In genomic region chr1:94854458-94855306, GRCh38 we compare ENCODE assay signal across 8 cellular contexts. TPM values are rescaled to one million over a fixed set of nuclear protein-coding genes. Genes with fewer than 3 reads are reported as not detected.
A peak's percentile ranks its signal among the peaks of the same experiment; 100 is the strongest.
DNase-seq lines count a peak whose midpoint lies in the region; ATAC-seq, FAIRE-seq and TF ChIP-seq lines count a peak whose summit lies in the region.

No MANE protein-coding gene starts in this region.

- no peak for TF ChIP-seq POLR2A in spleen (IDR thresholded peaks at IDR 0.05)

- no peaks in the 10 kb centered on the region for H3K9me3 ChIP-seq in spleen

- no peak overlapping the region for H2AFZ ChIP-seq in ACC112 (ENCODE audit: low read length, unreplicated experiment)

- peak; percentile 72 for FAIRE-seq in islet of Langerhans (lab: Jason Lieb, UNC)

- H3K27me3 ChIP-seq in ACC112 (ENCODE audit: insufficient read depth, low read length) (no peaks in the 10 kb centered on the region), spleen (replicated peaks in 1 of 7) (no peaks in the 10 kb centered on the region)

- peak; percentile 90 for TF ChIP-seq CTCF in VCaP (conservative IDR thresholded peaks at IDR 0.05)
- TF ChIP-seq CTCF in spleen (IDR thresholded peaks at IDR 0.05 in 8 of 11, conservative IDR thresholded peaks at IDR 0.05 in 3 of 11): peak; percentile 84 to 97 (median 92)

- DNase-seq in NCI-H2107 treated with DMSO at 0.1 percent for 48 hours (lab: John Stamatoyannopoulos, UW; ENCODE audit: unreplicated experiment) (peak; percentile 96), spleen (peak; percentile 92)
- peak; percentile 67 for DNase-seq in central memory CD4-positive, alpha-beta T cell

- ATAC-seq in GM18520 (IDR thresholded peaks at IDR 0.05; ENCODE audit: unreplicated experiment): peak; percentile 99
- ATAC-seq in HG03095 (IDR thresholded peaks at IDR 0.05; ENCODE audit: unreplicated experiment): peak; percentile 98

- H3K27ac ChIP-seq in ACC112 (ENCODE audit: low read depth, low read length): peak overlapping the region; percentile 32; the same call in 1 of the 2 replicates
- peak overlapping the region; percentile 75 for H3K27ac ChIP-seq in VCaP
- H3K27ac ChIP-seq in spleen: peak overlapping the region in 6 of 8 donors; percentile 7 to 76 (median 64)

- intact Hi-C loops in spleen (cut with DNase I; ENCODE audit: low total_unique reads): loop anchor here (2.0 kb wide), 1 partner anchor 188 kb away; no protein-coding TSS in a partner anchor

- H3K4me3 ChIP-seq in ACC112 (ENCODE audit: low read depth, low read length): peak overlapping the region; percentile 75
- H3K4me3 ChIP-seq in spleen: peak overlapping the region in 6 of 8 donors; percentile 27 to 71 (median 35)

- no peaks in the 10 kb centered on the region for H3K79me2 ChIP-seq in ACC112 (ENCODE audit: control insufficient read depth, insufficient read depth, low read length, unreplicated experiment)

- 12 to 21% (median 19%) methylated on average over 16 to 21 of the region's 21 CpGs for WGBS in spleen, 5 donors

- H3K4me1 ChIP-seq in ACC112 (ENCODE audit: control insufficient read depth, insufficient read depth, low read length, unreplicated experiment) (peaks cover 12% of the 10 kb centered on the region), spleen (peaks cover 0 to 13% (median 5%) of the 10 kb centered on the region in 6 donors)

- no peaks in the 10 kb centered on the region for H3K36me3 ChIP-seq in ACC112 (ENCODE audit: insufficient read depth, low read length)
- H3K36me3 ChIP-seq in spleen: no peaks in the 10 kb centered on the region

RNA-seq across cellular contexts. Expression of gene SLC44A3, which starts 34.5 kb away (rescaled TPM):
- 1 to 10 TPM in 3 of 7 donors, under 1 TPM in 4; 0.65 to 4.0 (median 0.97) TPM for total RNA-seq in spleen
- polyA plus RNA-seq in spleen: under 1 TPM; 0.28 to 0.58 (median 0.32) TPM

Comparison
In these comparisons a context has a peak if more than half of its experiments do, and no peak if none do; other contexts are left out.
1. Peak in every context shown above with its lines: DNase-seq, ATAC-seq, H3K4me3 ChIP-seq and H3K27ac ChIP-seq.